ENCODE assay signal across 9 cellular contexts in genomic region chr6:144659202-144659731, GRCh38.
DNase-seq lines count a peak whose midpoint lies in the region; ATAC-seq and TF ChIP-seq lines count a peak whose summit lies in the region.
"Had no signal": no experiment of that assay in that cellular context is flagged by ENCODE, and none has a peak within 500 bp of the region (broad histone marks: within the 10 kb centered on the region; RNA-seq: fewer than 3 reads in every experiment).

No MANE protein-coding gene starts in this region.

- ATAC-seq in GM19438 (IDR thresholded peaks at IDR 0.05; ENCODE audit: low read depth, unreplicated experiment) (peak; percentile 90), GM18873 (IDR thresholded peaks at IDR 0.05; ENCODE audit: low FRiP score, unreplicated experiment) (no peak)
- ATAC-seq in activated T-helper 17 cell treated with anti-CD3 and anti-CD28 coated beads, Interleukin-2, amount 50 U/mL, for 72 hours (replicated peaks) = peak; percentile 59

- TF ChIP-seq CTCF in testis (IDR thresholded peaks at IDR 0.05) = no peak

- H3K4me3 ChIP-seq in HUES48 (ENCODE audit: low read depth, low read length) = peak overlapping the region; percentile 53
- no peak overlapping the region for H3K4me3 ChIP-seq in testis

- DNase-seq in Caki2 (ENCODE audit: low read depth) = peak; percentile 72
- peak; percentile 23 to 43 (median 34) for DNase-seq in immature natural killer cell
- DNase-seq in testis = peak; percentile 65
- no peak for DNase-seq in cortex of kidney (lab: John Stamatoyannopoulos, UW)

- intact Hi-C loops in testis (cut with DNase I; ENCODE audit: low total_unique reads) = no loop called here

- no peak for TF ChIP-seq POLR2A in testis (IDR thresholded peaks at IDR 0.05)

- H3K36me3 Mint-ChIP-seq in activated T-helper 17 cell treated with anti-CD3 and anti-CD28 coated beads, Interleukin-2, amount 50 U/mL, for 72 hours (ENCODE audit: low read depth) = no peaks in the 10 kb centered on the region
- H3K36me3 Mint-ChIP-seq in immature natural killer cell = no peaks in the 10 kb centered on the region

- in situ Hi-C loops in Caki2 (cut with HindIII; ENCODE audit: low pct_unique_long_range_greater_than_20kb, low sequenced_read_pairs) = no loop called here

- H3K4me1 ChIP-seq in HUES48 (ENCODE audit: control insufficient read depth, insufficient read depth, low read length) (peaks cover 91% of the 10 kb centered on the region), testis (peaks cover 12% of the 10 kb centered on the region)

- H3K27ac ChIP-seq in HUES48 (ENCODE audit: low read depth, low read length) = peak overlapping the region; percentile 90
- peak overlapping the region in 1 of 2 donors; percentile 14 for H3K27ac ChIP-seq in testis
- H3K27ac ChIP-seq: KMS-11 had no signal

- no peaks in the 10 kb centered on the region for H3K9me3 Mint-ChIP-seq in activated T-helper 17 cell treated with anti-CD3 and anti-CD28 coated beads, Interleukin-2, amount 50 U/mL, for 72 hours
- H3K9me3 Mint-ChIP-seq in immature natural killer cell = no peaks in the 10 kb centered on the region

- WGBS in testis, 2 donors = 37 to 57% methylated on average over 5 of the region's 5 CpGs

- H3K4me3 Mint-ChIP-seq in activated T-helper 17 cell treated with anti-CD3 and anti-CD28 coated beads, Interleukin-2, amount 50 U/mL, for 72 hours = peak overlapping the region; percentile 84
- H3K4me3 Mint-ChIP-seq in immature natural killer cell = peak overlapping the region; percentile 47 to 70 (median 51)

- H3K27me3 ChIP-seq in HUES48 (ENCODE audit: control insufficient read depth, insufficient read depth, low read length) (no peaks in the 10 kb centered on the region), testis (no peaks in the 10 kb centered on the region)

- H3K27ac Mint-ChIP-seq in activated T-helper 17 cell treated with anti-CD3 and anti-CD28 coated beads, Interleukin-2, amount 50 U/mL, for 72 hours = peak overlapping the region; percentile 93
- H3K27ac Mint-ChIP-seq in immature natural killer cell = peak overlapping the region; percentile 70 to 92 (median 84)

- H3K9me3 ChIP-seq in HUES48 (ENCODE audit: control insufficient read depth, insufficient read depth, low read length) (no peaks in the 10 kb centered on the region), testis (no peaks in the 10 kb centered on the region)

- no peak overlapping the region for H3K9ac ChIP-seq in HUES48 (ENCODE audit: low read depth, low read length)
- H3K9ac ChIP-seq: KMS-11 had no signal

- H3K36me3 ChIP-seq in HUES48 (ENCODE audit: control insufficient read depth, insufficient read depth, low read length) (no peaks in the 10 kb centered on the region), testis (ENCODE audit: low read depth, missing control alignments) (no peaks in the 10 kb centered on the region)

- H3K4me1 Mint-ChIP-seq in activated T-helper 17 cell treated with anti-CD3 and anti-CD28 coated beads, Interleukin-2, amount 50 U/mL, for 72 hours = peaks cover 47% of the 10 kb centered on the region
- H3K4me1 Mint-ChIP-seq in immature natural killer cell = peaks cover 76 to 94% of the 10 kb centered on the region in 2 donors

- H3K27me3 Mint-ChIP-seq in activated T-helper 17 cell treated with anti-CD3 and anti-CD28 coated beads, Interleukin-2, amount 50 U/mL, for 72 hours = no peaks in the 10 kb centered on the region
- H3K27me3 Mint-ChIP-seq in immature natural killer cell (ENCODE audit: low read depth in 3 of 3) = peaks cover 0 to 5% (median 0%) of the 10 kb centered on the region in 3 donors
